ENCODE assay signal across 8 cellular contexts in genomic region chr2:217934321-217935131, GRCh38.
DNase-seq lines count a peak whose midpoint lies in the region; ATAC-seq lines count a peak whose summit lies in the region.

No MANE protein-coding gene starts in this region.

- H3K4me3 Mint-ChIP-seq in activated T-cell treated with anti-CD3 and anti-CD28 coated beads, Interleukin-2, amount 50 U/mL, for 4 hours: no peak overlapping the region

- H3K4me1 ChIP-seq in thymus (ENCODE audit: control insufficient read depth, insufficient read depth, low read length): no peaks in the 10 kb centered on the region

- peaks cover 12% of the 10 kb centered on the region for H3K27me3 Mint-ChIP-seq in activated T-cell treated with anti-CD3 and anti-CD28 coated beads, Interleukin-2, amount 50 U/mL, for 4 hours (ENCODE audit: low read depth)

- no peak overlapping the region for H3K4me3 ChIP-seq in thymus (ENCODE audit: low read length)

- no peaks in the 10 kb centered on the region for H3K9me3 ChIP-seq in thymus (ENCODE audit: control insufficient read depth)

- 33% methylated on average over 13 of the region's 13 CpGs for WGBS in thymus

- no peaks in the 10 kb centered on the region for H3K9me3 Mint-ChIP-seq in activated T-cell treated with anti-CD3 and anti-CD28 coated beads, Interleukin-2, amount 50 U/mL, for 4 hours

- peak overlapping the region; percentile 64 for H3K27ac ChIP-seq in thymus (ENCODE audit: low read depth)

- DNase-seq in activated T-cell treated with anti-CD3 and anti-CD28 coated beads, Interleukin-2, amount 50 U/mL, for 4 hours: no peak
- DNase-seq in activated T-cell treated with anti-CD3 and anti-CD28 coated beads for 4 hours (no peak), astrocyte of the hippocampus (ENCODE audit: low read depth, low spot score) (peak; percentile 86), kidney tubule cell (ENCODE audit: low spot score) (peak; percentile 99), SK-N-DZ (ENCODE audit: low spot score) (no peak), GM19240 (ENCODE audit: insufficient read length, low spot score) (no peak)

- no peaks in the 10 kb centered on the region for H3K36me3 ChIP-seq in thymus (ENCODE audit: control insufficient read depth, insufficient read depth)

- ATAC-seq in activated T-cell treated with anti-CD3 and anti-CD28 coated beads, Interleukin-2, amount 50 U/mL, for 4 hours: peak; percentile 54 to 64
- ATAC-seq in HG03354 (IDR thresholded peaks at IDR 0.05; ENCODE audit: poor library complexity, severe bottlenecking, unreplicated experiment): no peak

- H3K36me3 Mint-ChIP-seq in activated T-cell treated with anti-CD3 and anti-CD28 coated beads, Interleukin-2, amount 50 U/mL, for 4 hours (ENCODE audit: insufficient read depth): no peaks in the 10 kb centered on the region

- no peaks in the 10 kb centered on the region for H3K27me3 ChIP-seq in thymus (ENCODE audit: control insufficient read depth, insufficient read depth)

- H3K4me1 Mint-ChIP-seq in activated T-cell treated with anti-CD3 and anti-CD28 coated beads, Interleukin-2, amount 50 U/mL, for 4 hours (ENCODE audit: low read depth): no peaks in the 10 kb centered on the region

Comparison
In these comparisons a context has a peak if more than half of its experiments do, and no peak if none do; other contexts are left out.
1. DNase-seq: peak in astrocyte of the hippocampus (single experiment) and kidney tubule cell (single experiment); none in activated T-cell treated with anti-CD3 and anti-CD28 coated beads, Interleukin-2, amount 50 U/mL, for 4 hours (single experiment), activated T-cell treated with anti-CD3 and anti-CD28 coated beads for 4 hours (single experiment), SK-N-DZ (single experiment) and GM19240 (single experiment).